ENCODE assay signal across 33 cellular contexts in the genomic region with DNA sequence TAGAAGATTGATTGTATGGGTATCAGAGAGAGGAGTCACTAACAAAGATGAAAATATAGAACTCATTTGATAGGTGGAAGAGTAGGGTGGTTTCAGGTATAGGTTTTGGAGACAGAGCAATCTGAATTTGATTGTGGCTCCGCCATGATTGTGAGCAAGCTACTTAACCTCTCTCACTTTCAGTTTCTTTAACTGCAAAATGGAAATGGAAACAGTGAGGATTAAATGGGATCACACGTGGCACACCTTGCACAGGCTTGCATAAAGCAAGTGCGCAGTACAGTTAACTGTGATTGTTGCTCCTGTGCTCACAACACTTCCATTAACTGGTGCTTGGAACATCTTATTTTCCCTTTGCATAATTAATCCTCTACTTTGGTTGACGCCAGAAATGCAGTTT.
"Had no signal": no experiment of that assay in that cellular context is flagged by ENCODE, and none has a peak within 500 bp of the region (broad histone marks: within the 10 kb centered on the region; RNA-seq: fewer than 3 reads in every experiment).

No MANE protein-coding gene starts in this region.

- H3K27me3 ChIP-seq: ascending aorta, body of pancreas, Peyer's patch, SJSA1 had no signal

- H3K4me3 Mint-ChIP-seq: activated CD4-positive, alpha-beta memory T cell treated with anti-CD3 and anti-CD28 coated beads for 36 hours; activated CD4-positive, alpha-beta T cell treated with anti-CD3 and anti-CD28 coated beads, Interleukin-2, amount 10 ng/mL, durations not matched to agents 7 days and 5 days; activated naive CD4-positive, alpha-beta T cell treated with anti-CD3 and anti-CD28 coated beads, Interleukin-2, amount 50 U/mL, for 24 hours; activated naive CD8-positive, alpha-beta T cell treated with anti-CD3 and anti-CD28 coated beads, Interleukin-2, amount 50 U/mL, for 24 hours; activated T-helper 1 cell treated with anti-CD3 and anti-CD28 coated beads, Interleukin-12 subunit alpha, Interleukin-12 subunit beta, Interleukin-2, Interleukin-4 antibody, amounts not matched to agents 30 ng/mL and 10 ng/mL and 1 ng/mL, durations not matched to agents 14 hours and 24 hours and 36 hours; T-helper 17 cell; WTC11 had no signal

- ATAC-seq: activated naive CD8-positive, alpha-beta T cell treated with anti-CD3 and anti-CD28 coated beads, Interleukin-2, amount 50 U/mL, for 24 hours; body of pancreas; K562; SK-N-SH treated with all-trans-retinoic acid at 6 μM for 48 hours; T-helper 17 cell; WTC11 had no signal

- H3K9me3 Mint-ChIP-seq: WTC11 had no signal

- H3K4me1 ChIP-seq: ascending aorta, body of pancreas, Peyer's patch had no signal

- H3K27ac Mint-ChIP-seq: activated CD4-positive, alpha-beta memory T cell treated with anti-CD3 and anti-CD28 coated beads for 36 hours; activated CD4-positive, alpha-beta T cell treated with anti-CD3 and anti-CD28 coated beads, Interleukin-2, amount 10 ng/mL, durations not matched to agents 7 days and 5 days; activated naive CD4-positive, alpha-beta T cell treated with anti-CD3 and anti-CD28 coated beads, Interleukin-2, amount 50 U/mL, for 24 hours; activated naive CD8-positive, alpha-beta T cell treated with anti-CD3 and anti-CD28 coated beads, Interleukin-2, amount 50 U/mL, for 24 hours; activated T-helper 1 cell treated with anti-CD3 and anti-CD28 coated beads, Interleukin-12 subunit alpha, Interleukin-12 subunit beta, Interleukin-2, Interleukin-4 antibody, amounts not matched to agents 30 ng/mL and 10 ng/mL and 1 ng/mL, durations not matched to agents 14 hours and 24 hours and 36 hours; T-helper 17 cell; WTC11 had no signal

- H3K27me3 Mint-ChIP-seq: activated CD4-positive, alpha-beta memory T cell treated with anti-CD3 and anti-CD28 coated beads for 36 hours; activated naive CD4-positive, alpha-beta T cell treated with anti-CD3 and anti-CD28 coated beads, Interleukin-2, amount 50 U/mL, for 24 hours; activated naive CD8-positive, alpha-beta T cell treated with anti-CD3 and anti-CD28 coated beads, Interleukin-2, amount 50 U/mL, for 24 hours; T-helper 17 cell had no signal

- DNase-seq: activated CD4-positive, alpha-beta memory T cell treated with anti-CD3 and anti-CD28 coated beads for 36 hours; activated CD4-positive, alpha-beta T cell treated with anti-CD3 and anti-CD28 coated beads, Interleukin-2, amount 10 ng/mL, durations not matched to agents 7 days and 5 days; activated CD4-positive, CD25-positive, alpha-beta regulatory T cell treated with anti-CD3 and anti-CD28 coated beads, Interleukin-2, amount 50 U/mL, for 72 hours; activated CD8-positive, alpha-beta memory T cell treated with anti-CD3 and anti-CD28 coated beads, Interleukin-2, amount 50 U/mL, for 4 hours; activated effector memory CD4-positive, alpha-beta T cell treated with anti-CD3 and anti-CD28 coated beads, Interleukin-2, amount 50 U/mL, for 16 hours; activated naive CD8-positive, alpha-beta T cell treated with anti-CD3 and anti-CD28 coated beads, Interleukin-2, amount 50 U/mL, for 24 hours; activated T-cell treated with anti-CD3 and anti-CD28 coated beads, Interleukin-2, amount 50 U/mL, for 1 hour; amniotic stem cell; body of pancreas; central memory CD4-positive, alpha-beta T cell; MV-4-11; NCI-H1092 treated with DMSO at 0.1 percent for 48 hours; NCI-H1417 treated with DMSO at 0.1 percent for 48 hours; NCI-H1694; NCI-H2029; NCI-H2107; NCI-H2171 treated with DMSO at 0.1 percent for 48 hours; NCI-H226; NCI-H526; NCI-H82; Peyer's patch; SHP77; SW 1271; T-helper 17 cell; T-helper 9 cell had no signal

- H3K36me3 ChIP-seq: ascending aorta, Peyer's patch, SJSA1 had no signal

- H3K36me3 Mint-ChIP-seq: activated CD4-positive, alpha-beta memory T cell treated with anti-CD3 and anti-CD28 coated beads for 36 hours had no signal

- H3K9me3 ChIP-seq: ascending aorta, body of pancreas, Peyer's patch, SJSA1 had no signal

- H3K4me3 ChIP-seq: ascending aorta, body of pancreas, coronary artery, K562, Peyer's patch, SJSA1 had no signal

- H3K27ac ChIP-seq: ascending aorta, body of pancreas, coronary artery, Peyer's patch, SJSA1 had no signal
